Comparison of ENCODE assay signal across 8 cellular contexts in the genomic region with DNA sequence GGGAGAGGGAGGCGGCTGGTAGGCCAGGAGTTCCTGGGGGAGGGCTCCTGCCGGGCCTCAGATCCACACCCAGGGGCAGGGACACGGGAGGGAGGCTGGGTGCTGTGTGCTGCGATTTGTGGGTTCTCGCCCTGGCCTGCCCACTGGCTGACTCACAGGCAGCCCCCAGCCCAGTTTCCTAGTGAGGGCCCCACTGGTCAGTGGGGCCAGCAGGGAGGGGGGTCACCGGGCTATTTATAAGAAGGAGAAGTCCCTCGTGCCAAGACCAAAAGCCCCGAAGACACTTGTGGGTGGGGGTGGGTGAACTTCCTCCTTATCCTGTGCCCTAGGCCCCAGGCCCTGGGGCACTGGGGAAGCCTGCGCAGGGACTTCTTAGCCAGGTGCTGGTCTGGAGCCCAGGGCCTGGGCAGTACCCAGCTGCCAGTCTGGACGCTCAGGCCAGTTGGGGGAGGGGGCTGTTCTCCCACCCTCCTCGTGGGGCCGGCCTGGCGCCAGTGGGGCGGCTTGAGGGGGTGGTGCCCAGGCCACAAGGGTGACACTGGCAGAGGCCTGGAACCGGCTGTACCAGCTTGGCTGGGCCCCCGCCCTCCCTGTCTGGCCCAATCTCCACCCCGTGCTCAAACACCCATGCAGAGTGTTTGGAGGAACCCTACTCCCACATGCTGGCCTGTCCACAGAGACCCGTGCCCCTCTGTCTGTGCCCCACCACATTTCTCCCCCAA. TPM values are rescaled to one million over a fixed set of nuclear protein-coding genes. Genes with fewer than 3 reads are reported as not detected.
DNase-seq lines count a peak whose midpoint lies in the region; ATAC-seq and TF ChIP-seq lines count a peak whose summit lies in the region.

No MANE protein-coding gene starts in this region.

- WGBS in right lobe of liver (ENCODE audit: insufficient coverage, low coverage, low lambda C conversion rate, missing lambda C conversion rate): 35% methylated on average over 5 of the region's 18 CpGs
- 39% methylated on average over 18 of the region's 18 CpGs for WGBS in thymus

- peak overlapping the region; percentile 41 for H3K9ac ChIP-seq in adipocyte (ENCODE audit: low read length)

- ATAC-seq in right lobe of liver: no peak
- no peak for ATAC-seq in HG02623 (IDR thresholded peaks at IDR 0.05; ENCODE audit: unreplicated experiment)

- no peak overlapping the region for H3K4me3 ChIP-seq in adipocyte (ENCODE audit: low read length)
- H3K4me3 ChIP-seq in right lobe of liver: no peak overlapping the region
- H3K4me3 ChIP-seq in thymus (ENCODE audit: low read length): no peak overlapping the region

- TF ChIP-seq POLR2A in right lobe of liver (IDR thresholded peaks at IDR 0.05): peak; percentile 25

- H3K4me1 ChIP-seq in adipocyte (ENCODE audit: control insufficient read depth, insufficient read depth, low read length): peaks cover 63% of the 10 kb centered on the region
- H3K4me1 ChIP-seq in right lobe of liver: peaks cover 1 to 44% (median 20%) of the 10 kb centered on the region in 4 donors
- peaks cover 29% of the 10 kb centered on the region for H3K4me1 ChIP-seq in thymus (ENCODE audit: control insufficient read depth, insufficient read depth, low read length)

- no peak for TF ChIP-seq CTCF in right lobe of liver (IDR thresholded peaks at IDR 0.05)

- H3K36me3 ChIP-seq in adipocyte (ENCODE audit: control insufficient read depth, insufficient read depth, low read length, severe bottlenecking): no peaks in the 10 kb centered on the region
- H3K36me3 ChIP-seq in right lobe of liver: no peaks in the 10 kb centered on the region
- no peaks in the 10 kb centered on the region for H3K36me3 ChIP-seq in thymus (ENCODE audit: control insufficient read depth, insufficient read depth)

- intact Hi-C loops in right lobe of liver (cut with DNase I): no loop called here

- DNase-seq in SIG-M5 treated with dmso at 0.1 percent for 504 hours (lab: John Stamatoyannopoulos, UW; ENCODE audit: unreplicated experiment): peak; percentile 73
- no peak for DNase-seq in SIG-M5 (lab: John Stamatoyannopoulos, UW)
- DNase-seq in adipocyte (ENCODE audit: low read depth): no peak
- DNase-seq in right lobe of liver: peak; percentile 67 to 74 (median 71)
- DNase-seq in activated CD4-positive, CD25-positive, alpha-beta regulatory T cell (lab: John Stamatoyannopoulos, UW): no peak
- no peak for DNase-seq in HPDE6-E6E7 (ENCODE audit: extremely low spot score)

- H3K9me3 ChIP-seq in adipocyte (ENCODE audit: control insufficient read depth, low read length) (no peaks in the 10 kb centered on the region), right lobe of liver (no peaks in the 10 kb centered on the region), thymus (ENCODE audit: control insufficient read depth) (no peaks in the 10 kb centered on the region)

- H3K27me3 ChIP-seq in adipocyte (replicated peaks; ENCODE audit: control insufficient read depth, insufficient read depth, low read length) (no peaks in the 10 kb centered on the region), right lobe of liver (no peaks in the 10 kb centered on the region), thymus (ENCODE audit: control insufficient read depth, insufficient read depth) (peaks cover 14% of the 10 kb centered on the region)

- H3K27ac ChIP-seq in right lobe of liver (peak overlapping the region; percentile 53 to 100 (median 96)), thymus (ENCODE audit: low read depth) (peak overlapping the region; percentile 89)

RNA-seq across cellular contexts. Expression of gene JUNB, which starts 5.0 kb away (rescaled TPM):
- total RNA-seq in right lobe of liver: 100 to 1,000 TPM in 2 of 6 experiments, 10 to 100 TPM in 4; 10.2 to 378 (median 66.0) TPM
- 139 TPM for polyA plus RNA-seq in thymus

RNA-seq across cellular contexts. Expression of gene HOOK2, which starts 11.0 kb away (rescaled TPM):
- 10 to 100 TPM; 16.6 to 34.5 (median 17.6) TPM for total RNA-seq in right lobe of liver
- polyA plus RNA-seq in thymus: 36.4 TPM

RNA-seq across cellular contexts. Expression of gene PRDX2, which starts 15.3 kb away (rescaled TPM):
- 100 to 1,000 TPM; 164 to 466 (median 202) TPM for total RNA-seq in right lobe of liver
- 113 TPM for polyA plus RNA-seq in thymus

RNA-seq across cellular contexts. Expression of gene THSD8, which starts 15.6 kb away (rescaled TPM):
- 1 to 10 TPM in 3 of 6 experiments, under 1 TPM in 2, not detected in 1; 0.62 to 2.0 (median 1.2) TPM for total RNA-seq in right lobe of liver
- polyA plus RNA-seq in thymus: 4.1 TPM

RNA-seq across cellular contexts. Expression of gene RNASEH2A, which starts 20.1 kb away (rescaled TPM):
- total RNA-seq in right lobe of liver: 1 to 10 TPM; 2.1 to 7.1 (median 3.7) TPM
- 8.4 TPM for polyA plus RNA-seq in thymus

Comparison
In these comparisons a context has a peak if more than half of its experiments do, and no peak if none do; other contexts are left out.
1. DNase-seq: peak in SIG-M5 treated with dmso at 0.1 percent for 504 hours (single experiment) and right lobe of liver (3 of 3); none in SIG-M5 (single experiment), adipocyte (single experiment), activated CD4-positive, CD25-positive, alpha-beta regulatory T cell (0 of 4) and HPDE6-E6E7 (single experiment).